Comparison of ENCODE assay signal across 8 cellular contexts in the genomic region with DNA sequence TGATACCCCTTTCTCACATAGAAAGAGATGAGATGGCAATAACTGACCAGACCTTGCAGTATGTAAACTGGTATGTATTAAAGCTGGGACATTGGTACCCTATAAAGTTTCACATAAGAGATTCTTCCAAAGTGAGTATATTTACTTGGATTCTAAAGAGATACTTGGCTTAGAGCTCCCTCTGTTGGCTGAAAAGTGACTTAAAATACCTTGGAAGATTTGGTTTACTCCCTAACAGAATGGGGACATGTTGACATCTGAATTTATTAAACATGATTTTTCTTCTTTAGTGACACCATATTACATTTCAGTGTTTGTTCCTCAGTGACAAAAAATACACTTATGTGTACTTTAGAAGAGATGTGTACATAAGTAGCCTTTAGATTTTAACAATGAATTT. TPM values are rescaled to one million over a fixed set of nuclear protein-coding genes. Genes with fewer than 3 reads are reported as not detected.
A peak's percentile ranks its signal among the peaks of the same experiment; 100 is the strongest.
DNase-seq lines count a peak whose midpoint lies in the region; ATAC-seq and TF ChIP-seq lines count a peak whose summit lies in the region.

No MANE protein-coding gene starts in this region.

- TF ChIP-seq POLR2A in prostate gland (IDR thresholded peaks at IDR 0.05): no peak

- no peaks in the 10 kb centered on the region for H3K9me3 ChIP-seq in prostate gland

- DNase-seq in stimulated activated CD4-positive, alpha-beta T cell treated with anti-CD3 and anti-CD28 coated beads, Interleukin-4, amount 100 ng/mL, for 24 hours: peak; percentile 19
- DNase-seq in stimulated activated CD4-positive, alpha-beta T cell treated with anti-CD3 and anti-CD28 coated beads, Interleukin-4, amount 100 ng/mL, for 4 hours: no peak
- DNase-seq in NCI-H1105 (lab: John Stamatoyannopoulos, UW) (peak; percentile 37), SKM-1 (lab: John Stamatoyannopoulos, UW; ENCODE audit: unreplicated experiment) (peak; percentile 13), fibroblast of pulmonary artery (ENCODE audit: low read depth) (peak; percentile 80), prostate gland (ENCODE audit: low spot score) (peak; percentile 39)

- no peak overlapping the region for H3K27ac ChIP-seq in prostate gland

- intact Hi-C loops in prostate gland (cut with DNase I): loop anchor here (5.0 to 10.0 kb wide), 2 partner anchors 54 to 128 kb away; no protein-coding TSS in a partner anchor

- ATAC-seq in HG02623 (IDR thresholded peaks at IDR 0.05; ENCODE audit: unreplicated experiment): no peak
- ATAC-seq in activated CD4-positive, CD25-positive, alpha-beta regulatory T cell treated with anti-CD3 and anti-CD28 coated beads, Interleukin-2, amount 50 U/mL, for 24 hours: no peak

- TF ChIP-seq CTCF in fibroblast of pulmonary artery (IDR thresholded peaks at IDR 0.05; ENCODE audit: low read length, missing control alignments) (peak; percentile 44), prostate gland (IDR thresholded peaks at IDR 0.05) (peak; percentile 22 to 62 (median 52))

- H3K36me3 ChIP-seq in prostate gland: no peaks in the 10 kb centered on the region

- no peaks in the 10 kb centered on the region for H3K4me1 ChIP-seq in prostate gland (replicated peaks)

- no peak overlapping the region for H3K4me3 ChIP-seq in fibroblast of pulmonary artery (replicated peaks; ENCODE audit: low read depth, low read length)
- no peak overlapping the region for H3K4me3 ChIP-seq in prostate gland

- no peaks in the 10 kb centered on the region for H3K27me3 ChIP-seq in prostate gland (replicated peaks; ENCODE audit: insufficient read depth)

RNA-seq across cellular contexts. Expression of gene RGN, which starts 47.9 kb away (rescaled TPM):
- total RNA-seq in prostate gland: 10 to 100 TPM in 1 of 2 donors, 1 to 10 TPM in 1; 3.6 to 10.5 TPM

Comparison
In these comparisons a context has a peak if more than half of its experiments do, and no peak if none do; other contexts are left out.
1. DNase-seq: peak in stimulated activated CD4-positive, alpha-beta T cell treated with anti-CD3 and anti-CD28 coated beads, Interleukin-4, amount 100 ng/mL, for 24 hours (single experiment), NCI-H1105 (single experiment), SKM-1 (single experiment), fibroblast of pulmonary artery (single experiment) and prostate gland (single experiment); none in stimulated activated CD4-positive, alpha-beta T cell treated with anti-CD3 and anti-CD28 coated beads, Interleukin-4, amount 100 ng/mL, for 4 hours (0 of 2).